ENCODE assay signal across 34 cellular contexts in the genomic region with DNA sequence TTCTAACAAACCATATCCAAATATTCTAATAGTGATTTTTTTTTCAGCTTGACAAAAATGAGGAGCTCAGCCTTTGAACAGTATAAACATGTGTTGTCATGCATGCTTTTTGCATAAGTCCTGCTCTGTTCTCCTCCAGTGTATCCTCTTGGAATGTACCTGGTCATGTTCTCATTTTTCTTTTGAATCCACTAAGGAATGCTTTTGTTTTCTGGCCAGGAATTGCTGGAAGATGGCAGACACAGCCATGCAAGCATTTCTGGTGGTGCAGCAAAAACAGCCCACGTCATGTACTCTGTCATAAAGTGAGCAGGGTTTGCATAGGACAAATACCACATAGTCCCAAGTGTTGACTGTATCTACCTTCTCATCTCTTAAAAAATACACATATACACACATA. TPM values are rescaled to one million over a fixed set of nuclear protein-coding genes. Genes with fewer than 3 reads are reported as not detected.
"Had no signal": no experiment of that assay in that cellular context is flagged by ENCODE, and none has a peak within 500 bp of the region (broad histone marks: within the 10 kb centered on the region; RNA-seq: fewer than 3 reads in every experiment).

No MANE protein-coding gene starts in this region.

- H3K9me3 ChIP-seq: adrenal gland, breast epithelium had no signal

- H3K4me1 ChIP-seq: adrenal gland, breast epithelium had no signal

- H3K27ac ChIP-seq: adrenal gland, brain microvascular endothelial cell, VCaP had no signal

- ATAC-seq: activated CD8-positive, alpha-beta T cell treated with anti-CD3 and anti-CD28 coated beads for 36 hours; activated naive CD4-positive, alpha-beta T cell treated with anti-CD3 and anti-CD28 coated beads, Interleukin-2, amount 50 U/mL, for 72 hours; activated T-cell treated with anti-CD3 and anti-CD28 coated beads, Interleukin-2, amount 50 U/mL, for 4 hours; activated T-cell treated with anti-CD3 and anti-CD28 coated beads, Interleukin-2, amount 50 U/mL, for 72 hours; activated T-helper 17 cell treated with anti-CD3 and anti-CD28 coated beads, Interleukin-2, amount 50 U/mL, for 72 hours had no signal

- H3K4me3 ChIP-seq: adrenal gland, breast epithelium had no signal

- H3K27me3 ChIP-seq: adrenal gland, brain microvascular endothelial cell, breast epithelium had no signal

- H3K36me3 ChIP-seq: adrenal gland, brain microvascular endothelial cell, breast epithelium had no signal

- DNase-seq: activated B cell treated with CpG ODN at 0.5 μM for 24 hours; activated CD4-positive, alpha-beta memory T cell treated with anti-CD3 and anti-CD28 coated beads for 36 hours; activated CD4-positive, alpha-beta T cell treated with anti-CD3 and anti-CD28 coated beads for 4 hours; activated CD4-positive, alpha-beta T cell treated with anti-CD3 and anti-CD28 coated beads, Interleukin-2, amount 10 ng/mL, durations not matched to agents 24 days and 14 days; activated CD4-positive, alpha-beta T cell treated with anti-CD3 and anti-CD28 coated beads, Interleukin-2, amount 50 U/mL, for 1 hour; activated CD4-positive, alpha-beta T cell treated with anti-CD3 and anti-CD28 coated beads, Interleukin-2, amount 50 U/mL, for 4 hours; activated CD4-positive, CD25-positive, alpha-beta regulatory T cell treated with anti-CD3 and anti-CD28 coated beads, Interleukin-2, amount 50 U/mL, for 72 hours; activated CD8-positive, alpha-beta memory T cell treated with anti-CD3 and anti-CD28 coated beads, Interleukin-2, amount 50 U/mL, for 4 hours; activated CD8-positive, alpha-beta T cell treated with anti-CD3 and anti-CD28 coated beads for 36 hours; activated effector memory CD4-positive, alpha-beta T cell treated with anti-CD3 and anti-CD28 coated beads, Interleukin-2, amount 50 U/mL, for 16 hours; activated gamma-delta T cell treated with Interleukin-2 at 50 U/mL for 16 hours; activated naive CD4-positive, alpha-beta T cell; activated naive CD4-positive, alpha-beta T cell treated with anti-CD3 and anti-CD28 coated beads for 36 hours; activated naive CD4-positive, alpha-beta T cell treated with anti-CD3 and anti-CD28 coated beads, Interleukin-2, amount 50 U/mL, for 16 hours; activated naive CD8-positive, alpha-beta T cell treated with anti-CD3 and anti-CD28 coated beads for 36 hours; activated T-cell treated with anti-CD3 and anti-CD28 coated beads for 4 hours; activated T-cell treated with anti-CD3 and anti-CD28 coated beads, Interleukin-2, amount 50 U/mL, for 1 hour; activated T-cell treated with anti-CD3 and anti-CD28 coated beads, Interleukin-2, amount 50 U/mL, for 4 hours; activated T-cell treated with anti-CD3 and anti-CD28 coated beads, Interleukin-2, amount 50 U/mL, for 72 hours; adrenal gland; amniotic stem cell; aorta; brain microvascular endothelial cell; central memory CD4-positive, alpha-beta T cell; SW 1271; T-helper 1 cell; T-helper 2 cell; T-helper 9 cell had no signal

RNA-seq across cellular contexts. Expression of a gene that starts 11.5 kb away (rescaled TPM):
- total RNA-seq: activated B cell treated with CpG ODN at 0.5 μM for 24 hours; activated CD4-positive, alpha-beta memory T cell treated with anti-CD3 and anti-CD28 coated beads for 36 hours; activated CD4-positive, alpha-beta T cell treated with anti-CD3 and anti-CD28 coated beads, Interleukin-2, amount 10 ng/mL, durations not matched to agents 24 days and 14 days; activated CD8-positive, alpha-beta memory T cell treated with anti-CD3 and anti-CD28 coated beads for 36 hours; activated CD8-positive, alpha-beta T cell treated with anti-CD3 and anti-CD28 coated beads for 36 hours; activated naive CD4-positive, alpha-beta T cell treated with anti-CD3 and anti-CD28 coated beads for 36 hours; activated naive CD4-positive, alpha-beta T cell treated with anti-CD3 and anti-CD28 coated beads, Interleukin-2, amount 50 U/mL, for 72 hours; activated naive CD8-positive, alpha-beta T cell treated with anti-CD3 and anti-CD28 coated beads for 36 hours; activated T-cell treated with anti-CD3 and anti-CD28 coated beads, Interleukin-2, amount 50 U/mL, for 4 hours; activated T-cell treated with anti-CD3 and anti-CD28 coated beads, Interleukin-2, amount 50 U/mL, for 72 hours; activated T-helper 1 cell treated with anti-CD3 and anti-CD28 coated beads, Interleukin-12 subunit alpha, Interleukin-12 subunit beta, Interleukin-2, Interleukin-4 antibody, amounts not matched to agents 30 ng/mL and 10 ng/mL and 1 ng/mL, durations not matched to agents 14 hours and 24 hours and 36 hours; activated T-helper 17 cell treated with anti-CD3 and anti-CD28 coated beads, Interleukin-2, amount 50 U/mL, for 72 hours had no signal
